ENCODE assay signal across 10 cellular contexts in the genomic region with DNA sequence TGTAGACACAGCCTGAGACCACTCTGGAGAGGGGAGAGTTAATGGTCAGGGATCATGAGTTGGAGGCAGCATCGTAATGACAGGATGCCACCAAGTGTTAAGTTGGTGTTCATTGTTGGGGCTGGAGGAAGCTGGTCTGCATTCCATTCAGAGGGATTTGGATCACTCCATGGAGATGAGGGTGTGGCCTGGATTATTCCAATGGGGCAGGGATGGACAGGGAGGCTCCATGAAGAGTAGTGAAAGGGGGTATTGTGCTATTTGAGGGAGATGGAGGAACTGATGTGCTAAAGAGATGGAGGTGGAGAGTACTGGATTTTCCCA. TPM values are rescaled to one million over a fixed set of nuclear protein-coding genes. Genes with fewer than 3 reads are reported as not detected.
DNase-seq lines count a peak whose midpoint lies in the region; ATAC-seq and TF ChIP-seq lines count a peak whose summit lies in the region.
"Had no signal": no experiment of that assay in that cellular context is flagged by ENCODE, and none has a peak within 500 bp of the region (broad histone marks: within the 10 kb centered on the region; RNA-seq: fewer than 3 reads in every experiment).

No MANE protein-coding gene starts in this region.

- DNase-seq in A172 (ENCODE audit: low spot score), result peak; percentile 75
- peak; percentile 71 for DNase-seq in GM23338 (ENCODE audit: low spot score)
- DNase-seq in adipocyte (ENCODE audit: low read depth), result peak; percentile 47
- DNase-seq in iPS-NIHi7 (ENCODE audit: extremely low spot score), result peak; percentile 46
- DNase-seq in H4 (ENCODE audit: low spot score), result no peak
- no peak for DNase-seq in mesothelial cell of epicardium (ENCODE audit: low spot score in 2 of 2, unreplicated experiment in 2 of 2)

- H3K9me2 ChIP-seq in GM23338 (ENCODE audit: insufficient read depth), result no peaks in the 10 kb centered on the region

- H3K9me3 Mint-ChIP-seq in GM23338 (no peaks in the 10 kb centered on the region; the same call in 2 of the 3 replicates), mesothelial cell of epicardium (no peaks in the 10 kb centered on the region)

- H2AFZ ChIP-seq in GM23338, result no peak overlapping the region
- H2AFZ ChIP-seq: parathyroid adenoma had no signal

- 0 out of 2 replicates have a peak, but pooled peaks cover 2% of the 10 kb centered on the region for H3F3A ChIP-seq in GM23338 (replicated peaks; ENCODE audit: low read depth)

- H3K27ac Mint-ChIP-seq in GM23338 (peak overlapping the region; percentile 59; the same call in 1 of the 2 replicates), mesothelial cell of epicardium (no peak overlapping the region)

- no peaks in the 10 kb centered on the region for H3K79me2 ChIP-seq in GM23338 (replicated peaks; ENCODE audit: insufficient read depth)
- H3K79me2 ChIP-seq: parathyroid adenoma had no signal

- H3K27me3 Mint-ChIP-seq in GM23338 (ENCODE audit: insufficient read depth, low read depth, poor library complexity) (peaks cover 15% of the 10 kb centered on the region), mesothelial cell of epicardium (ENCODE audit: low read depth) (no peaks in the 10 kb centered on the region)

- H3K36me3 Mint-ChIP-seq in GM23338 (ENCODE audit: low read depth) (peaks cover 22% of the 10 kb centered on the region), mesothelial cell of epicardium (peaks cover 7% of the 10 kb centered on the region)

- H3K27ac ChIP-seq in GM23338 (ENCODE audit: low read depth), result no peak overlapping the region
- H3K27ac ChIP-seq: esophagus muscularis mucosa, parathyroid adenoma had no signal

- no peaks in the 10 kb centered on the region for H4K20me1 ChIP-seq in GM23338 (replicated peaks; ENCODE audit: insufficient read depth)

- no peak overlapping the region for H3K9ac ChIP-seq in adipocyte (ENCODE audit: low read length)
- H3K9ac ChIP-seq: parathyroid adenoma had no signal

- H3K36me3 ChIP-seq in GM23338 (ENCODE audit: insufficient read depth) (no peaks in the 10 kb centered on the region), adipocyte (ENCODE audit: control insufficient read depth, insufficient read depth, low read length, severe bottlenecking) (no peaks in the 10 kb centered on the region)

- H3K4me1 ChIP-seq in GM23338 (ENCODE audit: insufficient read depth) (peaks cover 14% of the 10 kb centered on the region), adipocyte (ENCODE audit: control insufficient read depth, insufficient read depth, low read length) (no peaks in the 10 kb centered on the region)
- H3K4me1 ChIP-seq: parathyroid adenoma had no signal

- peak in 1 of 2 experiments; percentile 17; a peak in 1 of 4 replicates for TF ChIP-seq CTCF in GM23338 (conservative IDR thresholded peaks at IDR 0.05; ENCODE audit: low read depth in 2 of 2)
- no peak for TF ChIP-seq CTCF in mesothelial cell of epicardium (IDR thresholded peaks at IDR 0.05; ENCODE audit: unreplicated experiment)

- H3K4me3 Mint-ChIP-seq in GM23338 (peak overlapping the region; percentile 2; the same call in 1 of the 3 replicates), mesothelial cell of epicardium (no peak overlapping the region)

- H3K4me1 Mint-ChIP-seq in GM23338, result peaks cover 24% of the 10 kb centered on the region
- peaks cover 12% of the 10 kb centered on the region for H3K4me1 Mint-ChIP-seq in mesothelial cell of epicardium

- H3K27me3 ChIP-seq in GM23338 (ENCODE audit: insufficient read depth), result no peaks in the 10 kb centered on the region
- H3K27me3 ChIP-seq in adipocyte (replicated peaks; ENCODE audit: control insufficient read depth, insufficient read depth, low read length), result peaks cover 7% of the 10 kb centered on the region

- no peaks in the 10 kb centered on the region for H3K9me3 ChIP-seq in adipocyte (ENCODE audit: control insufficient read depth, low read length)
- H3K9me3 ChIP-seq: esophagus muscularis mucosa had no signal

- H3K4me3 ChIP-seq in GM23338 (no peak overlapping the region), adipocyte (ENCODE audit: low read length) (no peak overlapping the region)
- H3K4me3 ChIP-seq: esophagus muscularis mucosa had no signal

- H3K4me2 ChIP-seq in GM23338, result no peak overlapping the region

- ATAC-seq in GM23338 (peak; percentile 29), GM21526 (IDR thresholded peaks at IDR 0.05; ENCODE audit: low FRiP score, unreplicated experiment) (no peak), GM18867 (IDR thresholded peaks at IDR 0.05; ENCODE audit: unreplicated experiment) (no peak)

TF ChIP-seq in GM23338, 12 proteins besides CTCF, POLR2A, EP300 and RAD21:
- TF ChIP-seq ETS1 (IDR thresholded peaks at IDR 0.05) (no peak), POLR2AphosphoS5 (IDR thresholded peaks at IDR 0.05; ENCODE audit: low read depth) (no peak)

RNA-seq across cellular contexts. Expression of gene SAPCD1, which starts 1.1 kb away (rescaled TPM):
- total RNA-seq in A172 (2014; rRNA removed; shearing (Covaris generic)), result 1.1 and 3.0 TPM in 2 replicates
- total RNA-seq in GM23338 (2014; rRNA removed; shearing (Covaris generic)), result 3.9 TPM in 1 of 2 replicates, not detected in the other
- 4.5 and 5.0 TPM in 2 replicates for polyA plus RNA-seq in GM23338 (2016; fragmentation: Nextera tagmentation; extraction: Ambion mirVana)
- total RNA-seq in H4 (2014; rRNA removed; shearing (Covaris generic)), result 0.21 and 2.8 TPM in 2 replicates
- 8.7 to 12.8 TPM (median 11.6 TPM) in 3 replicates for total RNA-seq in mesothelial cell of epicardium

RNA-seq across cellular contexts. Expression of gene VWA7, which starts 13.5 kb away (rescaled TPM):
- total RNA-seq in A172 (2014; rRNA removed; shearing (Covaris generic)), result 0.60 and 3.2 TPM in 2 replicates
- 0.07 and 0.12 TPM in 2 replicates for total RNA-seq in GM23338 (2014; rRNA removed; shearing (Covaris generic))
- polyA plus RNA-seq in GM23338 (2016; fragmentation: Nextera tagmentation; extraction: Ambion mirVana), result 0.36 and 0.75 TPM in 2 replicates
- total RNA-seq in H4 (2014; rRNA removed; shearing (Covaris generic)), result 0.37 and 2.2 TPM in 2 replicates
- 1.5 to 1.8 TPM (median 1.6 TPM) in 3 replicates for total RNA-seq in mesothelial cell of epicardium

RNA-seq across cellular contexts. Expression of gene MSH5, which starts 23.8 kb away (rescaled TPM):
- total RNA-seq in A172 (2014; rRNA removed; shearing (Covaris generic)), result 3.2 and 6.1 TPM in 2 replicates
- total RNA-seq in GM23338 (2014; rRNA removed; shearing (Covaris generic)), result 23.9 and 27.2 TPM in 2 replicates
- polyA plus RNA-seq in GM23338 (2016; fragmentation: Nextera tagmentation; extraction: Ambion mirVana), result 12.1 and 12.8 TPM in 2 replicates
- total RNA-seq in H4 (2014; rRNA removed; shearing (Covaris generic)), result 5.3 and 10.8 TPM in 2 replicates
- 38.6 to 48.2 TPM (median 42.9 TPM) in 3 replicates for total RNA-seq in mesothelial cell of epicardium

RNA-seq across cellular contexts. Expression of gene CLIC1, which starts 27.2 kb away (rescaled TPM):
- 927 and 1,153 TPM in 2 replicates for total RNA-seq in A172 (2014; rRNA removed; shearing (Covaris generic))
- 226 and 269 TPM in 2 replicates for total RNA-seq in GM23338 (2014; rRNA removed; shearing (Covaris generic))
- polyA plus RNA-seq in GM23338 (2016; fragmentation: Nextera tagmentation; extraction: Ambion mirVana), result 269 and 296 TPM in 2 replicates
- total RNA-seq in H4 (2014; rRNA removed; shearing (Covaris generic)), result 710 and 730 TPM in 2 replicates
- total RNA-seq in mesothelial cell of epicardium, result 133 to 139 TPM (median 136 TPM) in 3 replicates

RNA-seq across cellular contexts. Expression of gene VARS1, which starts 32.0 kb away (rescaled TPM):
- total RNA-seq in A172 (2014; rRNA removed; shearing (Covaris generic)), result 56.0 and 58.8 TPM in 2 replicates
- total RNA-seq in GM23338 (2014; rRNA removed; shearing (Covaris generic)), result 137 and 153 TPM in 2 replicates
- polyA plus RNA-seq in GM23338 (2016; fragmentation: Nextera tagmentation; extraction: Ambion mirVana), result 66.0 and 71.2 TPM in 2 replicates
- 37.3 and 37.5 TPM in 2 replicates for total RNA-seq in H4 (2014; rRNA removed; shearing (Covaris generic))
- total RNA-seq in mesothelial cell of epicardium, result 82.8 to 90.4 TPM (median 83.8 TPM) in 3 replicates

Comparison
In these comparisons a context has a peak if more than half of its experiments do, and no peak if none do; other contexts are left out.
1. DNase-seq: peak in A172 (single experiment), GM23338 (single experiment), adipocyte (single experiment) and iPS-NIHi7 (single experiment); none in H4 (single experiment) and mesothelial cell of epicardium (0 of 2).